ENCODE assay signal across 8 cellular contexts in the genomic region with DNA sequence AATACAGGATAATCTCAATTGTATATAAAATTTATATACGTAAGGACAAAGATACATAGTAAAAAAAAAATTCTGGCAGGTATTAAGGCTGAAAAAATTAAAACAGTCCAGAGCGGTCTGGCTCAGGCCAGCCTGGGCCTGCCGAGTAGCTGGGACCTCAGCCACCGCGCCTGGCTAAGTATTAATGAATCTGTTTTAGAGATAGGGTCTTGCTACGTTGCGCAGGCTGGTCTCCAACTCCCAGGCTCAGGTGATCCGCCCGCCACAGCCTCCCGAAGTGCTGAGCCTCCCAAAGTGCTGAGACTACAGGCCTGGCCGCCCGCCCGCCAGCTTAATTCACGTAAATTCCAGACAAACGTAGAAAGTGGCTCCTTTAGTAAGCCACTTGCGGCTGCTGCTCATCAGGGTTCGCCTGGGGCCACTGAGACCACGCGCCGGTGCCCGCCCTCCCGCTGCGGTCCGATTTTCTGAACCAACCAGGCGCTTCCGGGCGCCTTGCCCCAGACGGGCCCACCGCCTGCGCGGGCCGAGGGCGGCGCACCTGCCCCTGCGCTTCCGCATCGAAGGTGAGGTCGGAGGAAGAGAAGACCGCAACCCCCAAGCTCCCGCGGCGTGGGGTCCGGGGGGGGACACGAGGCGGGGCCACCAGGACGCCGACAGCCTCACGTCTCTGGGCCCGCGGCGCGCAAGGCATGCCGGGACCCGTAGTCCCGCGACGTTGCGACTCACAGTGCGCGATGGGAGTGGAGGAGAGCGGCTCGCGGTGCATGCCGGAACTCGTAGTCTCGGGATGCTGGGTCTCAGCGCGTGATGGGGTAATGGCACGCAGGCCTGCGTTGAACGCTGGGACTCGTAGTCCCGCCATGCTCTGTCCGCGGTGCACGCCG. TPM values are rescaled to one million over a fixed set of nuclear protein-coding genes. Genes with fewer than 3 reads are reported as not detected.
A peak's percentile ranks its signal among the peaks of the same experiment; 100 is the strongest.
DNase-seq lines count a peak whose midpoint lies in the region; ATAC-seq and TF ChIP-seq lines count a peak whose summit lies in the region.

No MANE protein-coding gene starts in this region.

- ATAC-seq in GM18502 (IDR thresholded peaks at IDR 0.05; ENCODE audit: poor library complexity, unreplicated experiment) (peak; percentile 96), HG02943 (IDR thresholded peaks at IDR 0.05; ENCODE audit: low read depth, unreplicated experiment) (peak; percentile 96), left ventricle myocardium superior (peak; percentile 97)

- TF ChIP-seq CTCF in progenitor cell of endocrine pancreas (IDR thresholded peaks at IDR 0.05; ENCODE audit: unreplicated experiment): no peak

- H3K36me3 Mint-ChIP-seq in progenitor cell of endocrine pancreas (ENCODE audit: insufficient read depth): peaks cover 1% of the 10 kb centered on the region

- peaks cover 39% of the 10 kb centered on the region for H3K4me1 Mint-ChIP-seq in progenitor cell of endocrine pancreas (ENCODE audit: low read depth)

- DNase-seq in NCI-H187 (lab: John Stamatoyannopoulos, UW) (peak; percentile 82 to 83), T-helper 2 cell (peak; percentile 94 to 100 (median 98)), anterior cingulate cortex (lab: John Stamatoyannopoulos, UW) (peak; percentile 91 to 100 (median 99)), left ventricle myocardium superior (peak; percentile 99), progenitor cell of endocrine pancreas (ENCODE audit: low spot score, unreplicated experiment) (peak; percentile 97), ureter (ENCODE audit: low spot score) (peak; percentile 99)

- no peaks in the 10 kb centered on the region for H3K27me3 Mint-ChIP-seq in progenitor cell of endocrine pancreas

- H3K9me3 Mint-ChIP-seq in progenitor cell of endocrine pancreas (ENCODE audit: low read depth): no peaks in the 10 kb centered on the region

- H3K27ac Mint-ChIP-seq in progenitor cell of endocrine pancreas: peak overlapping the region; percentile 99

- intact Hi-C loops in left ventricle myocardium superior (cut with micrococcal nuclease): no loop called here

- peak overlapping the region; percentile 96 for H3K4me3 Mint-ChIP-seq in progenitor cell of endocrine pancreas (ENCODE audit: low read depth)

RNA-seq across cellular contexts. Expression of a gene that starts 0.7 kb away (rescaled TPM):
- total RNA-seq in left ventricle myocardium superior (10.2 TPM), progenitor cell of endocrine pancreas (23.9 and 24.9 TPM in 2 replicates), ureter (23.8 TPM)

Comparison
In these comparisons a context has a peak if more than half of its experiments do, and no peak if none do; other contexts are left out.
1. Peak in every context shown above with its lines: DNase-seq and ATAC-seq.